24 cellular contexts compared by ENCODE assay signal in genomic region chr2:82792316-82792715, GRCh38.
"Had no signal": no experiment of that assay in that cellular context is flagged by ENCODE, and none has a peak within 500 bp of the region (broad histone marks: within the 10 kb centered on the region; RNA-seq: fewer than 3 reads in every experiment).

No MANE protein-coding gene starts in this region.

- H3K9me3 Mint-ChIP-seq: nephron progenitor cell had no signal

- H3K27ac ChIP-seq: colonic mucosa, gastrocnemius medialis, heart left ventricle, hepatocyte, left lung, psoas muscle, stomach, thoracic aorta, tibial nerve, upper lobe of left lung had no signal

- H3K4me1 Mint-ChIP-seq: naive thymus-derived CD8-positive, alpha-beta T cell; stimulated activated effector memory CD8-positive, alpha-beta T cell treated with anti-CD3 and anti-CD28 coated beads, Interleukin-12 subunit alpha, Interleukin-12 subunit beta, amount 100 ng/mL, for 72 hours had no signal

- H2AFZ ChIP-seq: hepatocyte had no signal

- H3K36me3 Mint-ChIP-seq: naive thymus-derived CD8-positive, alpha-beta T cell; stimulated activated effector memory CD8-positive, alpha-beta T cell treated with anti-CD3 and anti-CD28 coated beads, Interleukin-12 subunit alpha, Interleukin-12 subunit beta, amount 100 ng/mL, for 72 hours had no signal

- H3K4me1 ChIP-seq: colonic mucosa, gastrocnemius medialis, left lung, psoas muscle, stomach, tibial nerve, upper lobe of left lung had no signal

- H3K9me3 ChIP-seq: colonic mucosa, gastrocnemius medialis, heart left ventricle, left lung, psoas muscle, sigmoid colon, stomach, thoracic aorta, tibial nerve, upper lobe of left lung had no signal

- H3K4me2 ChIP-seq: hepatocyte had no signal

- H3K4me3 Mint-ChIP-seq: effector memory CD8-positive, alpha-beta T cell; naive thymus-derived CD8-positive, alpha-beta T cell; nephron progenitor cell; stimulated activated effector memory CD8-positive, alpha-beta T cell treated with anti-CD3 and anti-CD28 coated beads, Interleukin-12 subunit alpha, Interleukin-12 subunit beta, amount 100 ng/mL, for 72 hours had no signal

- H3K27me3 ChIP-seq: colonic mucosa, gastrocnemius medialis, heart left ventricle, hepatocyte, left lung, sigmoid colon, stomach, tibial nerve, upper lobe of left lung had no signal

- H3K27ac Mint-ChIP-seq: effector memory CD8-positive, alpha-beta T cell; naive thymus-derived CD8-positive, alpha-beta T cell; nephron progenitor cell; stimulated activated effector memory CD8-positive, alpha-beta T cell treated with anti-CD3 and anti-CD28 coated beads, Interleukin-12 subunit alpha, Interleukin-12 subunit beta, amount 100 ng/mL, for 72 hours had no signal

- ATAC-seq: effector memory CD8-positive, alpha-beta T cell; gastrocnemius medialis; heart left ventricle; left cardiac atrium; left lung; naive thymus-derived CD8-positive, alpha-beta T cell; psoas muscle; right cardiac atrium; stimulated activated effector memory CD8-positive, alpha-beta T cell treated with anti-CD3 and anti-CD28 coated beads, Interleukin-12 subunit alpha, Interleukin-12 subunit beta, amount 100 ng/mL, for 72 hours had no signal

- H3K4me3 ChIP-seq: colonic mucosa, gastrocnemius medialis, heart left ventricle, hepatocyte, left lung, psoas muscle, sigmoid colon, stomach, thoracic aorta, tibial nerve, upper lobe of left lung had no signal

- H3K79me2 ChIP-seq: hepatocyte had no signal

- H3K27me3 Mint-ChIP-seq: effector memory CD8-positive, alpha-beta T cell; naive thymus-derived CD8-positive, alpha-beta T cell had no signal

- DNase-seq: colonic mucosa; effector memory CD8-positive, alpha-beta T cell; foreskin fibroblast; gastrocnemius medialis; heart left ventricle; left cardiac atrium; left lung; naive thymus-derived CD8-positive, alpha-beta T cell; nephron progenitor cell; nucleus accumbens; posterior cingulate gyrus; psoas muscle; right cardiac atrium; sigmoid colon; stimulated activated CD4-positive, alpha-beta T cell treated with anti-CD3 and anti-CD28 coated beads, Interleukin-2, amount 100 ng/mL, for 24 hours; stimulated activated CD4-positive, alpha-beta T cell treated with anti-CD3 and anti-CD28 coated beads, Interleukin-4, amount 100 ng/mL, for 24 hours; stimulated activated naive CD4-positive, alpha-beta T cell treated with Interleukin-2 at 50 U/mL for 16 hours; stomach; substantia nigra; upper lobe of left lung had no signal

- H3K36me3 ChIP-seq: colonic mucosa, gastrocnemius medialis, heart left ventricle, left lung, sigmoid colon, stomach, thoracic aorta, tibial nerve, upper lobe of left lung had no signal
